In genomic region chr7:156464339-156464738, GRCh38 we compare ENCODE assay signal across 38 cellular contexts.
"Had no signal": no experiment of that assay in that cellular context is flagged by ENCODE, and none has a peak within 500 bp of the region (broad histone marks: within the 10 kb centered on the region; RNA-seq: fewer than 3 reads in every experiment).

No MANE protein-coding gene starts in this region.

- H3K9me3 Mint-ChIP-seq: activated naive CD4-positive, alpha-beta T cell treated with anti-CD3 and anti-CD28 coated beads for 36 hours; activated naive CD4-positive, alpha-beta T cell treated with anti-CD3 and anti-CD28 coated beads, Interleukin-2, amount 10 ng/mL, durations not matched to agents 7 days and 5 days; activated naive CD4-positive, alpha-beta T cell treated with anti-CD3 and anti-CD28 coated beads, Interleukin-2, amount 50 U/mL, for 24 hours; activated naive CD4-positive, alpha-beta T cell treated with anti-CD3 and anti-CD28 coated beads, Interleukin-2, amount 50 U/mL, for 72 hours; activated naive CD8-positive, alpha-beta T cell treated with anti-CD3 and anti-CD28 coated beads for 36 hours; activated naive CD8-positive, alpha-beta T cell treated with anti-CD3 and anti-CD28 coated beads, Interleukin-2, amount 10 ng/mL, durations not matched to agents 7 days and 5 days; activated naive CD8-positive, alpha-beta T cell treated with anti-CD3 and anti-CD28 coated beads, Interleukin-2, amount 50 U/mL, for 24 hours; activated T-cell treated with anti-CD3 and anti-CD28 coated beads, Interleukin-2, amount 50 U/mL, for 24 hours; activated T-cell treated with anti-CD3 and anti-CD28 coated beads, Interleukin-2, amount 50 U/mL, for 4 hours; activated T-cell treated with anti-CD3 and anti-CD28 coated beads, Interleukin-2, amount 50 U/mL, for 72 hours; activated T-helper 1 cell treated with anti-CD3 and anti-CD28 coated beads, Interleukin-12 subunit alpha, Interleukin-12 subunit beta, Interleukin-2, Interleukin-4 antibody, amounts not matched to agents 30 ng/mL and 10 ng/mL and 1 ng/mL, durations not matched to agents 14 hours and 24 hours and 36 hours; activated T-helper 2 cell treated with anti-CD3 and anti-CD28 coated beads, Interferon-gamma antibody, Interleukin-2, Interleukin-4, amounts not matched to agents 10 μg/mL and 5 μg/mL and 100 μg/mL, durations not matched to agents 14 hours and 24 hours and 36 hours; central memory CD8-positive, alpha-beta T cell had no signal

- DNase-seq: activated effector memory CD4-positive, alpha-beta T cell treated with anti-CD3 and anti-CD28 coated beads, Interleukin-2, amount 50 U/mL, for 16 hours; activated effector memory CD4-positive, alpha-beta T cell treated with Interleukin-2 at 50 U/mL for 16 hours; activated gamma-delta T cell; activated gamma-delta T cell treated with Interleukin-2 at 50 U/mL for 16 hours; activated naive CD4-positive, alpha-beta T cell; activated naive CD4-positive, alpha-beta T cell treated with anti-CD3 and anti-CD28 coated beads for 36 hours; activated naive CD4-positive, alpha-beta T cell treated with anti-CD3 and anti-CD28 coated beads, Interleukin-2, amount 10 ng/mL, durations not matched to agents 7 days and 5 days; activated naive CD4-positive, alpha-beta T cell treated with anti-CD3 and anti-CD28 coated beads, Interleukin-2, amount 50 U/mL, for 16 hours; activated naive CD4-positive, alpha-beta T cell treated with Interleukin-2 at 50 U/mL for 16 hours; activated naive CD8-positive, alpha-beta T cell treated with anti-CD3 and anti-CD28 coated beads for 36 hours; activated naive CD8-positive, alpha-beta T cell treated with anti-CD3 and anti-CD28 coated beads, Interleukin-2, amount 10 ng/mL, durations not matched to agents 7 days and 5 days; activated naive CD8-positive, alpha-beta T cell treated with anti-CD3 and anti-CD28 coated beads, Interleukin-2, amount 50 U/mL, for 24 hours; activated T-cell treated with anti-CD3 and anti-CD28 coated beads, Interleukin-2, amount 50 U/mL, for 1 hour; activated T-cell treated with anti-CD3 and anti-CD28 coated beads, Interleukin-2, amount 50 U/mL, for 24 hours; activated T-cell treated with anti-CD3 and anti-CD28 coated beads, Interleukin-2, amount 50 U/mL, for 4 hours; activated T-cell treated with anti-CD3 and anti-CD28 coated beads, Interleukin-2, amount 50 U/mL, for 48 hours; activated T-cell treated with anti-CD3 and anti-CD28 coated beads, Interleukin-2, amount 50 U/mL, for 72 hours; amniotic stem cell; amygdala; anterior cingulate cortex; aorta; body of pancreas; brain microvascular endothelial cell; caudate nucleus; central memory CD4-positive, alpha-beta T cell; cerebellar nuclear complex had no signal

- H3K9me3 ChIP-seq: adrenal gland, ascending aorta, body of pancreas, breast epithelium had no signal

- H3K4me1 Mint-ChIP-seq: activated naive CD4-positive, alpha-beta T cell treated with anti-CD3 and anti-CD28 coated beads, Interleukin-2, amount 10 ng/mL, durations not matched to agents 7 days and 5 days; activated naive CD4-positive, alpha-beta T cell treated with anti-CD3 and anti-CD28 coated beads, Interleukin-2, amount 50 U/mL, for 24 hours; activated naive CD8-positive, alpha-beta T cell treated with anti-CD3 and anti-CD28 coated beads for 36 hours; activated naive CD8-positive, alpha-beta T cell treated with anti-CD3 and anti-CD28 coated beads, Interleukin-2, amount 10 ng/mL, durations not matched to agents 7 days and 5 days; activated naive CD8-positive, alpha-beta T cell treated with anti-CD3 and anti-CD28 coated beads, Interleukin-2, amount 50 U/mL, for 24 hours; activated T-helper 17 cell treated with anti-CD3 and anti-CD28 coated beads, Interleukin-2, amount 50 U/mL, for 72 hours; brain; central memory CD8-positive, alpha-beta T cell had no signal

- H3K4me1 ChIP-seq: adrenal gland, ascending aorta, body of pancreas, breast epithelium had no signal

- H3K27ac Mint-ChIP-seq: activated naive CD4-positive, alpha-beta T cell treated with anti-CD3 and anti-CD28 coated beads for 36 hours; activated naive CD4-positive, alpha-beta T cell treated with anti-CD3 and anti-CD28 coated beads, Interleukin-2, amount 10 ng/mL, durations not matched to agents 7 days and 5 days; activated naive CD4-positive, alpha-beta T cell treated with anti-CD3 and anti-CD28 coated beads, Interleukin-2, amount 50 U/mL, for 24 hours; activated naive CD4-positive, alpha-beta T cell treated with anti-CD3 and anti-CD28 coated beads, Interleukin-2, amount 50 U/mL, for 72 hours; activated naive CD8-positive, alpha-beta T cell; activated naive CD8-positive, alpha-beta T cell treated with anti-CD3 and anti-CD28 coated beads for 36 hours; activated naive CD8-positive, alpha-beta T cell treated with anti-CD3 and anti-CD28 coated beads, Interleukin-2, amount 10 ng/mL, durations not matched to agents 7 days and 5 days; activated naive CD8-positive, alpha-beta T cell treated with anti-CD3 and anti-CD28 coated beads, Interleukin-2, amount 50 U/mL, for 24 hours; activated T-cell treated with anti-CD3 and anti-CD28 coated beads, Interleukin-2, amount 50 U/mL, for 24 hours; activated T-cell treated with anti-CD3 and anti-CD28 coated beads, Interleukin-2, amount 50 U/mL, for 72 hours; activated T-helper 1 cell treated with anti-CD3 and anti-CD28 coated beads, Interleukin-12 subunit alpha, Interleukin-12 subunit beta, Interleukin-2, Interleukin-4 antibody, amounts not matched to agents 30 ng/mL and 10 ng/mL and 1 ng/mL, durations not matched to agents 14 hours and 24 hours and 36 hours; activated T-helper 17 cell treated with anti-CD3 and anti-CD28 coated beads, Interleukin-2, amount 50 U/mL, for 72 hours; activated T-helper 2 cell treated with anti-CD3 and anti-CD28 coated beads, Interferon-gamma antibody, Interleukin-2, Interleukin-4, amounts not matched to agents 10 μg/mL and 5 μg/mL and 100 μg/mL, durations not matched to agents 14 hours and 24 hours and 36 hours; brain had no signal

- H3K27me3 Mint-ChIP-seq: activated naive CD4-positive, alpha-beta T cell treated with anti-CD3 and anti-CD28 coated beads, Interleukin-2, amount 50 U/mL, for 24 hours; activated naive CD8-positive, alpha-beta T cell treated with anti-CD3 and anti-CD28 coated beads, Interleukin-2, amount 50 U/mL, for 24 hours had no signal

- H3K36me3 ChIP-seq: adrenal gland, ascending aorta, brain microvascular endothelial cell, breast epithelium, cardiac muscle cell had no signal

- H3K36me3 Mint-ChIP-seq: activated naive CD4-positive, alpha-beta T cell treated with anti-CD3 and anti-CD28 coated beads, Interleukin-2, amount 10 ng/mL, durations not matched to agents 7 days and 5 days; activated naive CD4-positive, alpha-beta T cell treated with anti-CD3 and anti-CD28 coated beads, Interleukin-2, amount 50 U/mL, for 24 hours; activated naive CD4-positive, alpha-beta T cell treated with anti-CD3 and anti-CD28 coated beads, Interleukin-2, amount 50 U/mL, for 72 hours; activated naive CD8-positive, alpha-beta T cell; activated naive CD8-positive, alpha-beta T cell treated with anti-CD3 and anti-CD28 coated beads for 36 hours; activated naive CD8-positive, alpha-beta T cell treated with anti-CD3 and anti-CD28 coated beads, Interleukin-2, amount 10 ng/mL, durations not matched to agents 7 days and 5 days; brain had no signal

- ATAC-seq: activated naive CD4-positive, alpha-beta T cell treated with anti-CD3 and anti-CD28 coated beads, Interleukin-2, amount 50 U/mL, for 72 hours; activated naive CD8-positive, alpha-beta T cell treated with anti-CD3 and anti-CD28 coated beads, Interleukin-2, amount 50 U/mL, for 24 hours; activated T-cell treated with anti-CD3 and anti-CD28 coated beads, Interleukin-2, amount 50 U/mL, for 4 hours; activated T-cell treated with anti-CD3 and anti-CD28 coated beads, Interleukin-2, amount 50 U/mL, for 72 hours; activated T-helper 17 cell treated with anti-CD3 and anti-CD28 coated beads, Interleukin-2, amount 50 U/mL, for 72 hours; body of pancreas had no signal

- H3K4me3 Mint-ChIP-seq: activated naive CD4-positive, alpha-beta T cell treated with anti-CD3 and anti-CD28 coated beads for 36 hours; activated naive CD4-positive, alpha-beta T cell treated with anti-CD3 and anti-CD28 coated beads, Interleukin-2, amount 10 ng/mL, durations not matched to agents 7 days and 5 days; activated naive CD4-positive, alpha-beta T cell treated with anti-CD3 and anti-CD28 coated beads, Interleukin-2, amount 50 U/mL, for 24 hours; activated naive CD8-positive, alpha-beta T cell; activated naive CD8-positive, alpha-beta T cell treated with anti-CD3 and anti-CD28 coated beads for 36 hours; activated naive CD8-positive, alpha-beta T cell treated with anti-CD3 and anti-CD28 coated beads, Interleukin-2, amount 10 ng/mL, durations not matched to agents 7 days and 5 days; activated naive CD8-positive, alpha-beta T cell treated with anti-CD3 and anti-CD28 coated beads, Interleukin-2, amount 50 U/mL, for 24 hours; activated T-cell treated with anti-CD3 and anti-CD28 coated beads, Interleukin-2, amount 50 U/mL, for 24 hours; activated T-cell treated with anti-CD3 and anti-CD28 coated beads, Interleukin-2, amount 50 U/mL, for 4 hours; activated T-cell treated with anti-CD3 and anti-CD28 coated beads, Interleukin-2, amount 50 U/mL, for 72 hours; activated T-helper 1 cell treated with anti-CD3 and anti-CD28 coated beads, Interleukin-12 subunit alpha, Interleukin-12 subunit beta, Interleukin-2, Interleukin-4 antibody, amounts not matched to agents 30 ng/mL and 10 ng/mL and 1 ng/mL, durations not matched to agents 14 hours and 24 hours and 36 hours; activated T-helper 17 cell treated with anti-CD3 and anti-CD28 coated beads, Interleukin-2, amount 50 U/mL, for 72 hours; brain; central memory CD8-positive, alpha-beta T cell had no signal

- H3K27ac ChIP-seq: adrenal gland, ascending aorta, body of pancreas, brain microvascular endothelial cell, breast epithelium, cardiac muscle cell had no signal

- H3K27me3 ChIP-seq: adrenal gland, ascending aorta, body of pancreas, brain microvascular endothelial cell, breast epithelium, cardiac muscle cell had no signal

- H3K4me3 ChIP-seq: adrenal gland, ascending aorta, body of pancreas, breast epithelium, cardiac muscle cell had no signal
